35 cellular contexts compared by ENCODE assay signal in the genomic region with DNA sequence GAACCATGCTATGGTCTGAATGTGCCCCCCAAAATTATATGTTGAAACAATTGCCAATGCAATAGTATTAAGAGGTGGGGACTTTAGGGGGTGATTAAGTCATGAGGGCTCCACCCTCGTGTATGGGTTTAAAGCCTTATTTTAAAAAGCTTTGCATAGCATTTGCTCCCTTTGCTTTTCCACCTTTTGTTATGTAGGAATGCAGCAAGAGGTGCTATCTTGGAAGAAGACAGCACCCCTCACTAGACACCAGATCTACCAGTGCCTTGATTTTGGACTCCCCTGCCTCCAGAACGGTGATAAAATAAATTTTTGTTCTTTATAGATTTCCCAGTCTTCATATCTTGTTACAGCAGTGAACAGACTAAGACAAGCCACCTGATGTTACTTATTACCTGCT. TPM values are rescaled to one million over a fixed set of nuclear protein-coding genes. Genes with fewer than 3 reads are reported as not detected.
"Had no signal": no experiment of that assay in that cellular context is flagged by ENCODE, and none has a peak within 500 bp of the region (broad histone marks: within the 10 kb centered on the region; RNA-seq: fewer than 3 reads in every experiment).

No MANE protein-coding gene starts in this region.

- H3K9me3 ChIP-seq: ascending aorta had no signal

- H3K36me3 ChIP-seq: ascending aorta, cardiac muscle cell had no signal

- DNase-seq: activated CD4-positive, alpha-beta memory T cell treated with anti-CD3 and anti-CD28 coated beads, Interleukin-2, amount 10 ng/mL, durations not matched to agents 7 days and 5 days; activated CD4-positive, alpha-beta T cell treated with anti-CD3 and anti-CD28 coated beads for 1 hour; activated CD4-positive, alpha-beta T cell treated with anti-CD3 and anti-CD28 coated beads for 36 hours; activated CD4-positive, alpha-beta T cell treated with anti-CD3 and anti-CD28 coated beads for 48 hours; activated CD4-positive, alpha-beta T cell treated with anti-CD3 and anti-CD28 coated beads, Interleukin-2, amount 10 ng/mL, durations not matched to agents 7 days and 5 days; activated CD4-positive, alpha-beta T cell treated with anti-CD3 and anti-CD28 coated beads, Interleukin-2, amount 50 U/mL, for 48 hours; activated CD4-positive, CD25-positive, alpha-beta regulatory T cell; activated CD8-positive, alpha-beta memory T cell treated with anti-CD3 and anti-CD28 coated beads for 24 hours; activated CD8-positive, alpha-beta memory T cell treated with anti-CD3 and anti-CD28 coated beads, Interleukin-2, amount 10 ng/mL, durations not matched to agents 7 days and 5 days; activated CD8-positive, alpha-beta memory T cell treated with anti-CD3 and anti-CD28 coated beads, Interleukin-2, amount 50 U/mL, for 48 hours; activated CD8-positive, alpha-beta T cell treated with anti-CD3 and anti-CD28 coated beads, Interleukin-2, amount 10 ng/mL, durations not matched to agents 7 days and 5 days; activated effector memory CD4-positive, alpha-beta T cell treated with Interleukin-2 at 50 U/mL for 16 hours; activated gamma-delta T cell; activated naive CD4-positive, alpha-beta T cell treated with anti-CD3 and anti-CD28 coated beads, Interleukin-2, amount 10 ng/mL, durations not matched to agents 7 days and 5 days; activated naive CD4-positive, alpha-beta T cell treated with Interleukin-2 at 50 U/mL for 16 hours; activated naive CD8-positive, alpha-beta T cell treated with anti-CD3 and anti-CD28 coated beads, Interleukin-2, amount 10 ng/mL, durations not matched to agents 7 days and 5 days; activated naive CD8-positive, alpha-beta T cell treated with anti-CD3 and anti-CD28 coated beads, Interleukin-2, amount 50 U/mL, for 24 hours; activated T-cell treated with anti-CD3 and anti-CD28 coated beads, Interleukin-2, amount 50 U/mL, for 24 hours; activated T-cell treated with anti-CD3 and anti-CD28 coated beads, Interleukin-2, amount 50 U/mL, for 48 hours; amygdala; anterior cingulate cortex; caudate nucleus; T-helper 1 cell; T-helper 2 cell; T-helper 9 cell had no signal

- H3K27me3 ChIP-seq: ascending aorta, cardiac muscle cell had no signal

- ATAC-seq: activated CD4-positive, alpha-beta T cell treated with anti-CD3 and anti-CD28 coated beads for 36 hours; activated CD4-positive, CD25-positive, alpha-beta regulatory T cell treated with anti-CD3 and anti-CD28 coated beads, Interleukin-2, amount 50 U/mL, for 24 hours; activated CD8-positive, alpha-beta memory T cell treated with anti-CD3 and anti-CD28 coated beads, Interleukin-2, amount 10 ng/mL, durations not matched to agents 7 days and 5 days; activated CD8-positive, alpha-beta T cell treated with anti-CD3 and anti-CD28 coated beads, Interleukin-2, amount 10 ng/mL, durations not matched to agents 7 days and 5 days; activated naive CD8-positive, alpha-beta T cell treated with anti-CD3 and anti-CD28 coated beads, Interleukin-2, amount 50 U/mL, for 24 hours had no signal

- H3K4me1 Mint-ChIP-seq: activated CD4-positive, alpha-beta memory T cell treated with anti-CD3 and anti-CD28 coated beads, Interleukin-2, amount 10 ng/mL, durations not matched to agents 7 days and 5 days; activated CD4-positive, alpha-beta T cell treated with anti-CD3 and anti-CD28 coated beads for 36 hours; activated CD4-positive, alpha-beta T cell treated with anti-CD3 and anti-CD28 coated beads, Interleukin-2, amount 10 ng/mL, durations not matched to agents 7 days and 5 days; activated CD8-positive, alpha-beta memory T cell treated with anti-CD3 and anti-CD28 coated beads, Interleukin-2, amount 10 ng/mL, durations not matched to agents 7 days and 5 days; activated naive CD4-positive, alpha-beta T cell treated with anti-CD3 and anti-CD28 coated beads, Interleukin-2, amount 10 ng/mL, durations not matched to agents 7 days and 5 days; activated naive CD4-positive, alpha-beta T cell treated with anti-CD3 and anti-CD28 coated beads, Interleukin-2, amount 50 U/mL, for 24 hours; activated naive CD8-positive, alpha-beta T cell treated with anti-CD3 and anti-CD28 coated beads, Interleukin-2, amount 10 ng/mL, durations not matched to agents 7 days and 5 days; activated naive CD8-positive, alpha-beta T cell treated with anti-CD3 and anti-CD28 coated beads, Interleukin-2, amount 50 U/mL, for 24 hours; brain had no signal

- H3K4me3 Mint-ChIP-seq: activated CD4-positive, alpha-beta memory T cell treated with anti-CD3 and anti-CD28 coated beads, Interleukin-2, amount 10 ng/mL, durations not matched to agents 7 days and 5 days; activated CD4-positive, alpha-beta T cell treated with anti-CD3 and anti-CD28 coated beads for 36 hours; activated CD4-positive, alpha-beta T cell treated with anti-CD3 and anti-CD28 coated beads, Interleukin-2, amount 10 ng/mL, durations not matched to agents 7 days and 5 days; activated CD8-positive, alpha-beta memory T cell treated with anti-CD3 and anti-CD28 coated beads, Interleukin-2, amount 10 ng/mL, durations not matched to agents 7 days and 5 days; activated CD8-positive, alpha-beta T cell treated with anti-CD3 and anti-CD28 coated beads, Interleukin-2, amount 10 ng/mL, durations not matched to agents 7 days and 5 days; activated naive CD4-positive, alpha-beta T cell treated with anti-CD3 and anti-CD28 coated beads, Interleukin-2, amount 10 ng/mL, durations not matched to agents 7 days and 5 days; activated naive CD4-positive, alpha-beta T cell treated with anti-CD3 and anti-CD28 coated beads, Interleukin-2, amount 50 U/mL, for 24 hours; activated naive CD8-positive, alpha-beta T cell; activated naive CD8-positive, alpha-beta T cell treated with anti-CD3 and anti-CD28 coated beads, Interleukin-2, amount 10 ng/mL, durations not matched to agents 7 days and 5 days; activated naive CD8-positive, alpha-beta T cell treated with anti-CD3 and anti-CD28 coated beads, Interleukin-2, amount 50 U/mL, for 24 hours; activated T-cell treated with anti-CD3 and anti-CD28 coated beads, Interleukin-2, amount 50 U/mL, for 24 hours; brain; T-helper 1 cell treated with Interleukin-12 subunit alpha and Interleukin-12 subunit beta and Interleukin-4 antibody, amounts not matched to agents 30 μg/mL and 1 μg/mL, for 36 hours; T-helper 2 cell treated with Interferon-gamma antibody and Interleukin-4, amounts not matched to agents 5 μg/mL and 100 μg/mL, for 36 hours had no signal

- H3K27me3 Mint-ChIP-seq: activated naive CD4-positive, alpha-beta T cell treated with anti-CD3 and anti-CD28 coated beads, Interleukin-2, amount 10 ng/mL, durations not matched to agents 7 days and 5 days; activated naive CD8-positive, alpha-beta T cell treated with anti-CD3 and anti-CD28 coated beads, Interleukin-2, amount 10 ng/mL, durations not matched to agents 7 days and 5 days; activated naive CD8-positive, alpha-beta T cell treated with anti-CD3 and anti-CD28 coated beads, Interleukin-2, amount 50 U/mL, for 24 hours had no signal

- H3K9me3 Mint-ChIP-seq: activated CD4-positive, alpha-beta memory T cell treated with anti-CD3 and anti-CD28 coated beads, Interleukin-2, amount 10 ng/mL, durations not matched to agents 7 days and 5 days; activated CD4-positive, alpha-beta T cell treated with anti-CD3 and anti-CD28 coated beads, Interleukin-2, amount 10 ng/mL, durations not matched to agents 7 days and 5 days; activated naive CD4-positive, alpha-beta T cell treated with anti-CD3 and anti-CD28 coated beads, Interleukin-2, amount 10 ng/mL, durations not matched to agents 7 days and 5 days; activated naive CD4-positive, alpha-beta T cell treated with anti-CD3 and anti-CD28 coated beads, Interleukin-2, amount 50 U/mL, for 24 hours; activated naive CD8-positive, alpha-beta T cell treated with anti-CD3 and anti-CD28 coated beads, Interleukin-2, amount 10 ng/mL, durations not matched to agents 7 days and 5 days; activated T-cell treated with anti-CD3 and anti-CD28 coated beads, Interleukin-2, amount 50 U/mL, for 24 hours; activated T-helper 2 cell treated with anti-CD3 and anti-CD28 coated beads, Interferon-gamma antibody, Interleukin-2, Interleukin-4, amounts not matched to agents 10 μg/mL and 5 μg/mL and 100 μg/mL, durations not matched to agents 14 hours and 24 hours and 36 hours; brain; T-helper 1 cell treated with Interleukin-12 subunit alpha and Interleukin-12 subunit beta and Interleukin-4 antibody, amounts not matched to agents 30 μg/mL and 1 μg/mL, for 36 hours; T-helper 2 cell treated with Interferon-gamma antibody and Interleukin-4, amounts not matched to agents 5 μg/mL and 100 μg/mL, for 36 hours had no signal

- H3K27ac ChIP-seq: ascending aorta, cardiac muscle cell, VCaP had no signal

- H3K27ac Mint-ChIP-seq: activated CD4-positive, alpha-beta memory T cell treated with anti-CD3 and anti-CD28 coated beads, Interleukin-2, amount 10 ng/mL, durations not matched to agents 7 days and 5 days; activated CD4-positive, alpha-beta T cell treated with anti-CD3 and anti-CD28 coated beads for 36 hours; activated CD4-positive, alpha-beta T cell treated with anti-CD3 and anti-CD28 coated beads, Interleukin-2, amount 10 ng/mL, durations not matched to agents 7 days and 5 days; activated CD8-positive, alpha-beta memory T cell treated with anti-CD3 and anti-CD28 coated beads, Interleukin-2, amount 10 ng/mL, durations not matched to agents 7 days and 5 days; activated CD8-positive, alpha-beta T cell treated with anti-CD3 and anti-CD28 coated beads, Interleukin-2, amount 10 ng/mL, durations not matched to agents 7 days and 5 days; activated naive CD4-positive, alpha-beta T cell treated with anti-CD3 and anti-CD28 coated beads, Interleukin-2, amount 10 ng/mL, durations not matched to agents 7 days and 5 days; activated naive CD4-positive, alpha-beta T cell treated with anti-CD3 and anti-CD28 coated beads, Interleukin-2, amount 50 U/mL, for 24 hours; activated naive CD8-positive, alpha-beta T cell; activated naive CD8-positive, alpha-beta T cell treated with anti-CD3 and anti-CD28 coated beads, Interleukin-2, amount 10 ng/mL, durations not matched to agents 7 days and 5 days; activated naive CD8-positive, alpha-beta T cell treated with anti-CD3 and anti-CD28 coated beads, Interleukin-2, amount 50 U/mL, for 24 hours; activated T-cell treated with anti-CD3 and anti-CD28 coated beads, Interleukin-2, amount 50 U/mL, for 24 hours; activated T-helper 2 cell treated with anti-CD3 and anti-CD28 coated beads, Interferon-gamma antibody, Interleukin-2, Interleukin-4, amounts not matched to agents 10 μg/mL and 5 μg/mL and 100 μg/mL, durations not matched to agents 14 hours and 24 hours and 36 hours; brain; T-helper 1 cell treated with Interleukin-12 subunit alpha and Interleukin-12 subunit beta and Interleukin-4 antibody, amounts not matched to agents 30 μg/mL and 1 μg/mL, for 36 hours; T-helper 2 cell treated with Interferon-gamma antibody and Interleukin-4, amounts not matched to agents 5 μg/mL and 100 μg/mL, for 36 hours had no signal

- H3K4me3 ChIP-seq: ascending aorta, cardiac muscle cell had no signal

- H3K36me3 Mint-ChIP-seq: activated CD8-positive, alpha-beta memory T cell treated with anti-CD3 and anti-CD28 coated beads, Interleukin-2, amount 10 ng/mL, durations not matched to agents 7 days and 5 days; activated naive CD4-positive, alpha-beta T cell treated with anti-CD3 and anti-CD28 coated beads, Interleukin-2, amount 10 ng/mL, durations not matched to agents 7 days and 5 days; activated naive CD4-positive, alpha-beta T cell treated with anti-CD3 and anti-CD28 coated beads, Interleukin-2, amount 50 U/mL, for 24 hours; activated naive CD8-positive, alpha-beta T cell; activated naive CD8-positive, alpha-beta T cell treated with anti-CD3 and anti-CD28 coated beads, Interleukin-2, amount 10 ng/mL, durations not matched to agents 7 days and 5 days; brain had no signal

RNA-seq across cellular contexts. Expression of gene NPNT, which starts 23.3 kb away (rescaled TPM):
- total RNA-seq: activated CD4-positive, alpha-beta memory T cell treated with anti-CD3 and anti-CD28 coated beads, Interleukin-2, amount 10 ng/mL, durations not matched to agents 7 days and 5 days; activated CD4-positive, alpha-beta T cell treated with anti-CD3 and anti-CD28 coated beads for 36 hours; activated CD4-positive, alpha-beta T cell treated with anti-CD3 and anti-CD28 coated beads, Interleukin-2, amount 10 ng/mL, durations not matched to agents 7 days and 5 days; activated CD8-positive, alpha-beta memory T cell treated with anti-CD3 and anti-CD28 coated beads, Interleukin-2, amount 10 ng/mL, durations not matched to agents 7 days and 5 days; activated CD8-positive, alpha-beta T cell treated with anti-CD3 and anti-CD28 coated beads, Interleukin-2, amount 10 ng/mL, durations not matched to agents 7 days and 5 days; activated naive CD8-positive, alpha-beta T cell treated with anti-CD3 and anti-CD28 coated beads, Interleukin-2, amount 10 ng/mL, durations not matched to agents 7 days and 5 days had no signal
